26 cellular contexts compared by ENCODE assay signal in the genomic region with DNA sequence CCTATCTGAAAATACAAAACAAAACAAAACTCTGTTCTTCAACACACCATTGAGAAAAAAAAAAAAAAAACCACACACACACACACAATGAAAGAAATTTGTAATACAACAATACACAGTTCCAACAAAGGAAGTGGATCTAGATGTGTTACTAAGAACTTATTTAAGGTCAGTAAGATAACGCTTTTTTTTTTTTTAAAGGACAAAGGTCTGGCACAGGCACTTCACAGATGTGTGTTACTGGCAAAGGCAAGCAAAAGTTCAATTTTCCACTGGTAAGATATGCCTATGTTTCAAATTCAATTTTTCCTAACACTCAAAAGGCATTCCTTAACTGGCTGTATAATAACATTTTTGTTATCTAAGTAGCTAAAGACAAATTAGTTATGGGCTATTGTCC.
"Had no signal": no experiment of that assay in that cellular context is flagged by ENCODE, and none has a peak within 500 bp of the region (broad histone marks: within the 10 kb centered on the region; RNA-seq: fewer than 3 reads in every experiment).

No MANE protein-coding gene starts in this region.

- H3K27ac ChIP-seq: brain microvascular endothelial cell, cardiac muscle cell, PC-9, VCaP had no signal

- H3K4me2 ChIP-seq: PC-9 had no signal

- H3K4me3 ChIP-seq: cardiac muscle cell, PC-9 had no signal

- H3K36me3 Mint-ChIP-seq: IgD-negative memory B cell had no signal

- H3K4me3 Mint-ChIP-seq: activated CD4-positive, alpha-beta memory T cell treated with anti-CD3 and anti-CD28 coated beads for 36 hours; activated CD4-positive, alpha-beta T cell treated with anti-CD3 and anti-CD28 coated beads, Interleukin-2, amount 10 ng/mL, durations not matched to agents 7 days and 5 days; activated naive CD4-positive, alpha-beta T cell treated with anti-CD3 and anti-CD28 coated beads for 36 hours; activated naive CD8-positive, alpha-beta T cell treated with anti-CD3 and anti-CD28 coated beads for 36 hours; activated T-cell treated with anti-CD3 and anti-CD28 coated beads, Interleukin-2, amount 50 U/mL, for 4 hours; T-helper 1 cell treated with Interleukin-12 subunit alpha and Interleukin-12 subunit beta and Interleukin-4 antibody, amounts not matched to agents 30 μg/mL and 1 μg/mL, for 36 hours had no signal

- H2AFZ ChIP-seq: PC-9 had no signal

- H3K27ac Mint-ChIP-seq: activated CD4-positive, alpha-beta memory T cell treated with anti-CD3 and anti-CD28 coated beads for 36 hours; activated CD4-positive, alpha-beta T cell treated with anti-CD3 and anti-CD28 coated beads, Interleukin-2, amount 10 ng/mL, durations not matched to agents 7 days and 5 days; activated naive CD4-positive, alpha-beta T cell treated with anti-CD3 and anti-CD28 coated beads for 36 hours; activated naive CD8-positive, alpha-beta T cell treated with anti-CD3 and anti-CD28 coated beads for 36 hours; IgD-negative memory B cell; T-helper 1 cell treated with Interleukin-12 subunit alpha and Interleukin-12 subunit beta and Interleukin-4 antibody, amounts not matched to agents 30 μg/mL and 1 μg/mL, for 36 hours had no signal

- H3K27me3 Mint-ChIP-seq: activated CD4-positive, alpha-beta memory T cell treated with anti-CD3 and anti-CD28 coated beads for 36 hours; activated CD4-positive, alpha-beta T cell treated with anti-CD3 and anti-CD28 coated beads, Interleukin-2, amount 10 ng/mL, durations not matched to agents 7 days and 5 days; activated naive CD8-positive, alpha-beta T cell treated with anti-CD3 and anti-CD28 coated beads for 36 hours; IgD-negative memory B cell had no signal

- H3K9me3 Mint-ChIP-seq: activated T-cell treated with anti-CD3 and anti-CD28 coated beads, Interleukin-2, amount 50 U/mL, for 4 hours; IgD-negative memory B cell; T-helper 1 cell treated with Interleukin-12 subunit alpha and Interleukin-12 subunit beta and Interleukin-4 antibody, amounts not matched to agents 30 μg/mL and 1 μg/mL, for 36 hours had no signal

- DNase-seq: activated CD4-positive, alpha-beta memory T cell treated with anti-CD3 and anti-CD28 coated beads for 36 hours; activated CD4-positive, alpha-beta T cell treated with anti-CD3 and anti-CD28 coated beads, Interleukin-2, amount 10 ng/mL, durations not matched to agents 7 days and 5 days; activated CD4-positive, CD25-positive, alpha-beta regulatory T cell; activated CD8-positive, alpha-beta memory T cell treated with anti-CD3 and anti-CD28 coated beads for 24 hours; activated effector memory CD4-positive, alpha-beta T cell treated with anti-CD3 and anti-CD28 coated beads, Interleukin-2, amount 50 U/mL, for 16 hours; activated naive CD4-positive, alpha-beta T cell treated with anti-CD3 and anti-CD28 coated beads for 36 hours; activated naive CD8-positive, alpha-beta T cell treated with anti-CD3 and anti-CD28 coated beads for 36 hours; activated T-cell treated with anti-CD3 and anti-CD28 coated beads, Interleukin-2, amount 50 U/mL, for 4 hours; brain microvascular endothelial cell; KG1; NCI-H1092; NCI-H1417; NCI-H1694; NCI-H2029; NCI-H2107; NCI-H2171 treated with DMSO at 0.1 percent for 48 hours; NCI-H226; NCI-H510A; NCI-H526 treated with DMSO at 0.1 percent for 48 hours; NK-92 treated with Interleukin-12 subunit alpha and Interleukin-12 subunit beta, amount 100 ng/mL, for 24 hours; PC-9; SHP77 treated with DMSO at 0.1 percent for 48 hours had no signal

- H3K27me3 ChIP-seq: brain microvascular endothelial cell, cardiac muscle cell had no signal
